ENCODE assay signal across 26 cellular contexts in the genomic region with DNA sequence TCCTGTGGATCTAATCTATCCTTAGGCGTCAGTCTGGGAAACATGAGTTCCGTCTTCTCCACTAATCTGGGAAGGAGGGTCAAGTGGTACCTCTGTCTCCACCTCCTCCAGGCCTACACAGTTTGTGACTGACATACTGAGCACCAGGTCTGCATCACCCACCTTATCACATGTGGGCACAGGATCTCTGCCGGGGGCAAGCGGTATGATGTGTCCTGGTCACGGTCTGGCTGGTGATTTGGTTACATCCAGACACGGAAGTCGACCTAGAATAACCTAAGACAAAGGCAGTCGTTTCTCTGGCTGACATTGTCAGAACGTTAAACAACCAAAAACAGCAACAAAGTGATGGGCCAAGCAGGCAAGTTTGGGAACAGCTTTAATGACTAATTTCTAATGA.
"Had no signal": no experiment of that assay in that cellular context is flagged by ENCODE, and none has a peak within 500 bp of the region (broad histone marks: within the 10 kb centered on the region; RNA-seq: fewer than 3 reads in every experiment).

No MANE protein-coding gene starts in this region.

- H3K9me3 ChIP-seq: colonic mucosa, esophagus squamous epithelium, gastrocnemius medialis, heart right ventricle, left lung, lower lobe of right lung had no signal

- H3K4me1 Mint-ChIP-seq: endodermal cell had no signal

- H3K9me3 Mint-ChIP-seq: dendritic cell treated with granulocyte-macrophage colony-stimulating factor and Interleukin-4, amounts not matched to agents 40 ng/mL and 50 ng/mL, for 4 days; endodermal cell had no signal

- H3K4me3 ChIP-seq: colonic mucosa, esophagus squamous epithelium, gastrocnemius medialis, heart right ventricle, left lung, lower lobe of right lung had no signal

- H3K27me3 ChIP-seq: colonic mucosa, esophagus squamous epithelium, gastrocnemius medialis, heart right ventricle, left lung had no signal

- H3K36me3 ChIP-seq: colonic mucosa, esophagus squamous epithelium, gastrocnemius medialis, heart right ventricle, left lung, lower lobe of right lung had no signal

- H3K4me3 Mint-ChIP-seq: dendritic cell treated with granulocyte-macrophage colony-stimulating factor and Interleukin-4, amounts not matched to agents 40 ng/mL and 50 ng/mL, for 4 days; effector memory CD8-positive, alpha-beta T cell; endodermal cell had no signal

- H3K4me1 ChIP-seq: colonic mucosa, esophagus squamous epithelium, heart right ventricle, lower lobe of right lung had no signal

- H3K27ac ChIP-seq: colonic mucosa, epithelial cell of prostate, esophagus squamous epithelium, gastrocnemius medialis, heart right ventricle, left lung, lower lobe of right lung had no signal

- ATAC-seq: effector memory CD8-positive, alpha-beta T cell; esophagus mucosa; gastrocnemius medialis; heart right ventricle; left cardiac atrium; left lung; left ventricle myocardium superior; lower lobe of right lung had no signal

- H3K27me3 Mint-ChIP-seq: dendritic cell treated with granulocyte-macrophage colony-stimulating factor and Interleukin-4, amounts not matched to agents 40 ng/mL and 50 ng/mL, for 4 days had no signal

- DNase-seq: colonic mucosa; cortex of kidney; effector CD8-positive, alpha-beta T cell; effector memory CD8-positive, alpha-beta T cell; endodermal cell; erythroblast; esophagus squamous epithelium; foreskin fibroblast; foreskin melanocyte; gastrocnemius medialis; glutamatergic neuron; head of caudate nucleus; heart right ventricle; hippocampal formation; left cardiac atrium; left lung; left ventricle myocardium superior; lower lobe of right lung; mesendoderm; midbrain had no signal

- H3K27ac Mint-ChIP-seq: dendritic cell treated with granulocyte-macrophage colony-stimulating factor and Interleukin-4, amounts not matched to agents 40 ng/mL and 50 ng/mL, for 4 days; effector memory CD8-positive, alpha-beta T cell; endodermal cell had no signal

- FAIRE-seq: endometrium, islet of Langerhans, keratinocyte had no signal
